ENCODE assay signal across 1 cellular context in genomic region chr15:57352535-57353316, GRCh38.
TF ChIP-seq lines count a peak whose summit lies in the region.

No MANE protein-coding gene starts in this region.

TF ChIP-seq in HepG2, 621 proteins besides CTCF, POLR2A, EP300 and RAD21 (continued from another document and continues in another):
- TF ChIP-seq, protein P1, sequence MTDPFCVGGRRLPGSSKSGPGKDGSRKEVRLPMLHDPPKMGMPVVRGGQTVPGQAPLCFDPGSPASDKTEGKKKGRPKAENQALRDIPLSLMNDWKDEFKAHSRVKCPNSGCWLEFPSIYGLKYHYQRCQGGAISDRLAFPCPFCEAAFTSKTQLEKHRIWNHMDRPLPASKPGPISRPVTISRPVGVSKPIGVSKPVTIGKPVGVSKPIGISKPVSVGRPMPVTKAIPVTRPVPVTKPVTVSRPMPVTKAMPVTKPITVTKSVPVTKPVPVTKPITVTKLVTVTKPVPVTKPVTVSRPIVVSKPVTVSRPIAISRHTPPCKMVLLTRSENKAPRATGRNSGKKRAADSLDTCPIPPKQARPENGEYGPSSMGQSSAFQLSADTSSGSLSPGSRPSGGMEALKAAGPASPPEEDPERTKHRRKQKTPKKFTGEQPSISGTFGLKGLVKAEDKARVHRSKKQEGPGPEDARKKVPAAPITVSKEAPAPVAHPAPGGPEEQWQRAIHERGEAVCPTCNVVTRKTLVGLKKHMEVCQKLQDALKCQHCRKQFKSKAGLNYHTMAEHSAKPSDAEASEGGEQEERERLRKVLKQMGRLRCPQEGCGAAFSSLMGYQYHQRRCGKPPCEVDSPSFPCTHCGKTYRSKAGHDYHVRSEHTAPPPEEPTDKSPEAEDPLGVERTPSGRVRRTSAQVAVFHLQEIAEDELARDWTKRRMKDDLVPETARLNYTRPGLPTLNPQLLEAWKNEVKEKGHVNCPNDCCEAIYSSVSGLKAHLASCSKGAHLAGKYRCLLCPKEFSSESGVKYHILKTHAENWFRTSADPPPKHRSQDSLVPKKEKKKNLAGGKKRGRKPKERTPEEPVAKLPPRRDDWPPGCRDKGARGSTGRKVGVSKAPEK (CRISPR knock-in tag; IDR thresholded peaks at IDR 0.05; ENCODE audit: borderline replicate concordance) = no peak
- TF ChIP-seq MED1 (CRISPR knock-in tag; IDR thresholded peaks at IDR 0.05) (peak; percentile 53; the same call in 1 of the 2 replicates), ZNF747 (CRISPR knock-in tag; IDR thresholded peaks at IDR 0.05; ENCODE audit: borderline replicate concordance) (0 out of 2 replicates have a peak, but pooled peaks have one; percentile 39), THAP7 (CRISPR knock-in tag; IDR thresholded peaks at IDR 0.05) (peak; percentile 54; the same call in 1 of the 2 replicates), ZZZ3 (CRISPR knock-in tag; IDR thresholded peaks at IDR 0.05; ENCODE audit: borderline replicate concordance) (no peak), ATF3 (CRISPR knock-in tag; IDR thresholded peaks at IDR 0.05) (no peak), ZNF720 (CRISPR knock-in tag; IDR thresholded peaks at IDR 0.05) (no peak), ZNF337 (CRISPR knock-in tag; IDR thresholded peaks at IDR 0.05; ENCODE audit: borderline replicate concordance, low read depth) (no peak), NFIB (CRISPR knock-in tag; IDR thresholded peaks at IDR 0.05; ENCODE audit: borderline replicate concordance) (no peak), ZNF292 (CRISPR knock-in tag; IDR thresholded peaks at IDR 0.05; ENCODE audit: borderline replicate concordance, low read depth) (peak; percentile 74; the same call in 1 of the 2 replicates), NFE2L1 (CRISPR knock-in tag; IDR thresholded peaks at IDR 0.05; ENCODE audit: borderline replicate concordance) (no peak), FOXP4 (CRISPR knock-in tag; IDR thresholded peaks at IDR 0.05) (0 out of 2 replicates have a peak, but pooled peaks have one; percentile 20), ZNF160 (CRISPR knock-in tag; IDR thresholded peaks at IDR 0.05) (no peak), RXRA (CRISPR knock-in tag; IDR thresholded peaks at IDR 0.05) (no peak), SMAD9 (CRISPR knock-in tag; IDR thresholded peaks at IDR 0.05) (no peak), RXRB (CRISPR knock-in tag; IDR thresholded peaks at IDR 0.05; ENCODE audit: borderline replicate concordance) (0 out of 2 replicates have a peak, but pooled peaks have one; percentile 28)
- TF ChIP-seq, protein P2, sequence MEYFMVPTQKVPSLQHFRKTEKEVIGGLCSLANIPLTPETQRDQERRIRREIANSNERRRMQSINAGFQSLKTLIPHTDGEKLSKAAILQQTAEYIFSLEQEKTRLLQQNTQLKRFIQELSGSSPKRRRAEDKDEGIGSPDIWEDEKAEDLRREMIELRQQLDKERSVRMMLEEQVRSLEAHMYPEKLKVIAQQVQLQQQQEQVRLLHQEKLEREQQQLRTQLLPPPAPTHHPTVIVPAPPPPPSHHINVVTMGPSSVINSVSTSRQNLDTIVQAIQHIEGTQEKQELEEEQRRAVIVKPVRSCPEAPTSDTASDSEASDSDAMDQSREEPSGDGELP (IDR thresholded peaks at IDR 0.05; ENCODE audit: borderline replicate concordance, low read depth) = 0 out of 2 replicates have a peak, but pooled peaks have one; percentile 13
- TF ChIP-seq, protein P3, sequence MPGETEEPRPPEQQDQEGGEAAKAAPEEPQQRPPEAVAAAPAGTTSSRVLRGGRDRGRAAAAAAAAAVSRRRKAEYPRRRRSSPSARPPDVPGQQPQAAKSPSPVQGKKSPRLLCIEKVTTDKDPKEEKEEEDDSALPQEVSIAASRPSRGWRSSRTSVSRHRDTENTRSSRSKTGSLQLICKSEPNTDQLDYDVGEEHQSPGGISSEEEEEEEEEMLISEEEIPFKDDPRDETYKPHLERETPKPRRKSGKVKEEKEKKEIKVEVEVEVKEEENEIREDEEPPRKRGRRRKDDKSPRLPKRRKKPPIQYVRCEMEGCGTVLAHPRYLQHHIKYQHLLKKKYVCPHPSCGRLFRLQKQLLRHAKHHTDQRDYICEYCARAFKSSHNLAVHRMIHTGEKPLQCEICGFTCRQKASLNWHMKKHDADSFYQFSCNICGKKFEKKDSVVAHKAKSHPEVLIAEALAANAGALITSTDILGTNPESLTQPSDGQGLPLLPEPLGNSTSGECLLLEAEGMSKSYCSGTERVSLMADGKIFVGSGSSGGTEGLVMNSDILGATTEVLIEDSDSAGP (CRISPR knock-in tag; IDR thresholded peaks at IDR 0.05; ENCODE audit: borderline replicate concordance) = no peak
- TF ChIP-seq, protein P4, sequence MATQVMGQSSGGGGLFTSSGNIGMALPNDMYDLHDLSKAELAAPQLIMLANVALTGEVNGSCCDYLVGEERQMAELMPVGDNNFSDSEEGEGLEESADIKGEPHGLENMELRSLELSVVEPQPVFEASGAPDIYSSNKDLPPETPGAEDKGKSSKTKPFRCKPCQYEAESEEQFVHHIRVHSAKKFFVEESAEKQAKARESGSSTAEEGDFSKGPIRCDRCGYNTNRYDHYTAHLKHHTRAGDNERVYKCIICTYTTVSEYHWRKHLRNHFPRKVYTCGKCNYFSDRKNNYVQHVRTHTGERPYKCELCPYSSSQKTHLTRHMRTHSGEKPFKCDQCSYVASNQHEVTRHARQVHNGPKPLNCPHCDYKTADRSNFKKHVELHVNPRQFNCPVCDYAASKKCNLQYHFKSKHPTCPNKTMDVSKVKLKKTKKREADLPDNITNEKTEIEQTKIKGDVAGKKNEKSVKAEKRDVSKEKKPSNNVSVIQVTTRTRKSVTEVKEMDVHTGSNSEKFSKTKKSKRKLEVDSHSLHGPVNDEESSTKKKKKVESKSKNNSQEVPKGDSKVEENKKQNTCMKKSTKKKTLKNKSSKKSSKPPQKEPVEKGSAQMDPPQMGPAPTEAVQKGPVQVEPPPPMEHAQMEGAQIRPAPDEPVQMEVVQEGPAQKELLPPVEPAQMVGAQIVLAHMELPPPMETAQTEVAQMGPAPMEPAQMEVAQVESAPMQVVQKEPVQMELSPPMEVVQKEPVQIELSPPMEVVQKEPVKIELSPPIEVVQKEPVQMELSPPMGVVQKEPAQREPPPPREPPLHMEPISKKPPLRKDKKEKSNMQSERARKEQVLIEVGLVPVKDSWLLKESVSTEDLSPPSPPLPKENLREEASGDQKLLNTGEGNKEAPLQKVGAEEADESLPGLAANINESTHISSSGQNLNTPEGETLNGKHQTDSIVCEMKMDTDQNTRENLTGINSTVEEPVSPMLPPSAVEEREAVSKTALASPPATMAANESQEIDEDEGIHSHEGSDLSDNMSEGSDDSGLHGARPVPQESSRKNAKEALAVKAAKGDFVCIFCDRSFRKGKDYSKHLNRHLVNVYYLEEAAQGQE (IDR thresholded peaks at IDR 0.05; ENCODE audit: borderline replicate concordance in 1 of 2, low read depth in 1 of 2, low read length in 2 of 2) = no peak
- TF ChIP-seq, protein P5, sequence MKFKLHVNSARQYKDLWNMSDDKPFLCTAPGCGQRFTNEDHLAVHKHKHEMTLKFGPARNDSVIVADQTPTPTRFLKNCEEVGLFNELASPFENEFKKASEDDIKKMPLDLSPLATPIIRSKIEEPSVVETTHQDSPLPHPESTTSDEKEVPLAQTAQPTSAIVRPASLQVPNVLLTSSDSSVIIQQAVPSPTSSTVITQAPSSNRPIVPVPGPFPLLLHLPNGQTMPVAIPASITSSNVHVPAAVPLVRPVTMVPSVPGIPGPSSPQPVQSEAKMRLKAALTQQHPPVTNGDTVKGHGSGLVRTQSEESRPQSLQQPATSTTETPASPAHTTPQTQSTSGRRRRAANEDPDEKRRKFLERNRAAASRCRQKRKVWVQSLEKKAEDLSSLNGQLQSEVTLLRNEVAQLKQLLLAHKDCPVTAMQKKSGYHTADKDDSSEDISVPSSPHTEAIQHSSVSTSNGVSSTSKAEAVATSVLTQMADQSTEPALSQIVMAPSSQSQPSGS (CRISPR knock-in tag; IDR thresholded peaks at IDR 0.05) = no peak
- TF ChIP-seq, protein P6, sequence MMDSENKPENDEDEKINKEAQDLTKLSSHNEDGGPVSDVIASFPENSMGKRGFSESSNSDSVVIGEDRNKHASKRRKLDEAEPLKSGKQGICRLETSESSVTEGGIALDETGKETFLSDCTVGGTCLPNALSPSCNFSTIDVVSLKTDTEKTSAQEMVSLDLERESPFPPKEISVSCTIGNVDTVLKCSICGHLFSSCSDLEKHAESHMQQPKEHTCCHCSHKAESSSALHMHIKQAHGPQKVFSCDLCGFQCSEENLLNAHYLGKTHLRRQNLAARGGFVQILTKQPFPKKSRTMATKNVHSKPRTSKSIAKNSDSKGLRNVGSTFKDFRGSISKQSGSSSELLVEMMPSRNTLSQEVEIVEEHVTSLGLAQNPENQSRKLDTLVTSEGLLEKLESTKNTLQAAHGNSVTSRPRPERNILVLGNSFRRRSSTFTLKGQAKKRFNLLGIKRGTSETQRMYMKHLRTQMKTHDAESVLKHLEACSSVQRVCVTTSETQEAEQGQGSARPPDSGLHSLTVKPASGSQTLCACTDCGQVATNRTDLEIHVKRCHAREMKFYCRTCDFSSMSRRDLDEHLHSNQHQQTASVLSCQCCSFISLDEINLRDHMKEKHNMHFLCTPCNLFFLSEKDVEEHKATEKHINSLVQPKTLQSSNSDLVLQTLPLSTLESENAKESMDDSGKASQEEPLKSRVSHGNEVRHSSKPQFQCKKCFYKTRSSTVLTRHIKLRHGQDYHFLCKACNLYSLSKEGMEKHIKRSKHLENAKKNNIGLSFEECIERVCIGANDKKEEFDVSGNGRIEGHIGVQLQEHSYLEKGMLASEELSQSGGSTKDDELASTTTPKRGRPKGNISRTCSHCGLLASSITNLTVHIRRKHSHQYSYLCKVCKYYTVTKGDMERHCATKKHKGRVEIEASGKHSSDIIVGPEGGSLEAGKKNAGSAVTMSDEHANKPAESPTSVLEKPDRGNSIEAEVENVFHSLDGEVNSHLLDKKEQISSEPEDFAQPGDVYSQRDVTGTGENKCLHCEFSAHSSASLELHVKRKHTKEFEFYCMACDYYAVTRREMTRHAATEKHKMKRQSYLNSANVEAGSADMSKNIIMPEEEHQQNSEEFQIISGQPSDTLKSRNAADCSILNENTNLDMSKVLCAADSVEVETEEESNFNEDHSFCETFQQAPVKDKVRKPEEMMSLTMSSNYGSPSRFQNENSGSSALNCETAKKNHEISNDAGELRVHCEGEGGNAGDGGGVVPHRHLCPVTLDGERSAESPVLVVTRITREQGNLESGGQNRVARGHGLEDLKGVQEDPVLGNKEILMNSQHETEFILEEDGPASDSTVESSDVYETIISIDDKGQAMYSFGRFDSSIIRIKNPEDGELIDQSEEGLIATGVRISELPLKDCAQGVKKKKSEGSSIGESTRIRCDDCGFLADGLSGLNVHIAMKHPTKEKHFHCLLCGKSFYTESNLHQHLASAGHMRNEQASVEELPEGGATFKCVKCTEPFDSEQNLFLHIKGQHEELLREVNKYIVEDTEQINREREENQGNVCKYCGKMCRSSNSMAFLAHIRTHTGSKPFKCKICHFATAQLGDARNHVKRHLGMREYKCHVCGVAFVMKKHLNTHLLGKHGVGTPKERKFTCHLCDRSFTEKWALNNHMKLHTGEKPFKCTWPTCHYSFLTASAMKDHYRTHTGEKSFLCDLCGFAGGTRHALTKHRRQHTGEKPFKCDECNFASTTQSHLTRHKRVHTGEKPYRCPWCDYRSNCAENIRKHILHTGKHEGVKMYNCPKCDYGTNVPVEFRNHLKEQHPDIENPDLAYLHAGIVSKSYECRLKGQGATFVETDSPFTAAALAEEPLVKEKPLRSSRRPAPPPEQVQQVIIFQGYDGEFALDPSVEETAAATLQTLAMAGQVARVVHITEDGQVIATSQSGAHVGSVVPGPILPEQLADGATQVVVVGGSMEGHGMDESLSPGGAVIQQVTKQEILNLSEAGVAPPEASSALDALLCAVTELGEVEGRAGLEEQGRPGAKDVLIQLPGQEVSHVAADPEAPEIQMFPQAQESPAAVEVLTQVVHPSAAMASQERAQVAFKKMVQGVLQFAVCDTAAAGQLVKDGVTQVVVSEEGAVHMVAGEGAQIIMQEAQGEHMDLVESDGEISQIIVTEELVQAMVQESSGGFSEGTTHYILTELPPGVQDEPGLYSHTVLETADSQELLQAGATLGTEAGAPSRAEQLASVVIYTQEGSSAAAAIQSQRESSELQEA (CRISPR knock-in tag; IDR thresholded peaks at IDR 0.05; ENCODE audit: not compliant biosample characterization) = no peak
- TF ChIP-seq, protein P7, sequence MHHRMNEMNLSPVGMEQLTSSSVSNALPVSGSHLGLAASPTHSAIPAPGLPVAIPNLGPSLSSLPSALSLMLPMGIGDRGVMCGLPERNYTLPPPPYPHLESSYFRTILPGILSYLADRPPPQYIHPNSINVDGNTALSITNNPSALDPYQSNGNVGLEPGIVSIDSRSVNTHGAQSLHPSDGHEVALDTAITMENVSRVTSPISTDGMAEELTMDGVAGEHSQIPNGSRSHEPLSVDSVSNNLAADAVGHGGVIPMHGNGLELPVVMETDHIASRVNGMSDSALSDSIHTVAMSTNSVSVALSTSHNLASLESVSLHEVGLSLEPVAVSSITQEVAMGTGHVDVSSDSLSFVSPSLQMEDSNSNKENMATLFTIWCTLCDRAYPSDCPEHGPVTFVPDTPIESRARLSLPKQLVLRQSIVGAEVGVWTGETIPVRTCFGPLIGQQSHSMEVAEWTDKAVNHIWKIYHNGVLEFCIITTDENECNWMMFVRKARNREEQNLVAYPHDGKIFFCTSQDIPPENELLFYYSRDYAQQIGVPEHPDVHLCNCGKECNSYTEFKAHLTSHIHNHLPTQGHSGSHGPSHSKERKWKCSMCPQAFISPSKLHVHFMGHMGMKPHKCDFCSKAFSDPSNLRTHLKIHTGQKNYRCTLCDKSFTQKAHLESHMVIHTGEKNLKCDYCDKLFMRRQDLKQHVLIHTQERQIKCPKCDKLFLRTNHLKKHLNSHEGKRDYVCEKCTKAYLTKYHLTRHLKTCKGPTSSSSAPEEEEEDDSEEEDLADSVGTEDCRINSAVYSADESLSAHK (CRISPR knock-in tag; IDR thresholded peaks at IDR 0.05; ENCODE audit: borderline replicate concordance) = no peak
